Comparison of ENCODE assay signal across 1 cellular context in the genomic region with DNA sequence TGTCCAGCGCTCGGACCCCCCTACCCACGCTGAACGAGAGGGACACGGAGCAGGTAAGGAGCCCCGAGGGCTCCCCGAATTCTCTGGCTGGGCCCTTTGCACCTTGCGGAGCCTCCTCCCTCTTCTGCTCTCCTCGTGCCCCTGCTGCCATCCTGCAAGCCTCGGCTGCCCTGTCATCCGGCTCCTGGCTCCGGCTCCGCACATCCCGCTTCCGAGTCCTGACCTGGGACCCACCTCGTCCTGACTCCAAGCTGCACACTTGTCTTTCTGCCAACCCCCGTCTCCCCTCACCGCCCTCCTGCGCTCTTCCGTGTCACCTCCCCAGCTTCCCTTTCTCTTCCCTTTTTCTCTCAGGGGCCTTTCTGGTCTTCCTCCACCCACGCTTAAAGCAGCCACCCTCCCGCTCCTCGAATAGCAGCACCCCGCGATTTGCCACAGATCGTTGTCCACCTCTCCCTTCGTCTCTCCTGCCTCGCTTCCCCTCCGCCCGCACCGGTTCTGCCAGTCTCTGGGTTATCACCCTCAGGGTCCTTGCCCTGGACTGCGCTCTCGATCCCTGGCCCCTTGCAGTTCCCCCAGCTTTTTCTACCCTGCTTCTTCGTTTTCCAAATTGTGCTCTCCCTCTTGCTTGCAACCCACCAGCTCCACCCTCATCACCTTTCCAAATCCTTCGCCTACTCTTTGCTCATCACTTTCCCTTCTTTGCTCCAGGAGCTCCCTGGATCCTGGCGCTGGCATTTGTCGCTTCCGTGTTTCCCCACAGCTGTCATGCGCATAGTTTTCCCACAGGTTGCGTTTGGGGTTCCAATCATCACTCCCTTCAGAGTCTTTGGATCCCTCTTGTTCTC.
TF ChIP-seq lines count a peak whose summit lies in the region.

No MANE protein-coding gene starts in this region.

TF ChIP-seq in HepG2, 621 proteins besides CTCF, POLR2A, EP300 and RAD21 (continued from another document and continues in another):
- TF ChIP-seq, protein P1, sequence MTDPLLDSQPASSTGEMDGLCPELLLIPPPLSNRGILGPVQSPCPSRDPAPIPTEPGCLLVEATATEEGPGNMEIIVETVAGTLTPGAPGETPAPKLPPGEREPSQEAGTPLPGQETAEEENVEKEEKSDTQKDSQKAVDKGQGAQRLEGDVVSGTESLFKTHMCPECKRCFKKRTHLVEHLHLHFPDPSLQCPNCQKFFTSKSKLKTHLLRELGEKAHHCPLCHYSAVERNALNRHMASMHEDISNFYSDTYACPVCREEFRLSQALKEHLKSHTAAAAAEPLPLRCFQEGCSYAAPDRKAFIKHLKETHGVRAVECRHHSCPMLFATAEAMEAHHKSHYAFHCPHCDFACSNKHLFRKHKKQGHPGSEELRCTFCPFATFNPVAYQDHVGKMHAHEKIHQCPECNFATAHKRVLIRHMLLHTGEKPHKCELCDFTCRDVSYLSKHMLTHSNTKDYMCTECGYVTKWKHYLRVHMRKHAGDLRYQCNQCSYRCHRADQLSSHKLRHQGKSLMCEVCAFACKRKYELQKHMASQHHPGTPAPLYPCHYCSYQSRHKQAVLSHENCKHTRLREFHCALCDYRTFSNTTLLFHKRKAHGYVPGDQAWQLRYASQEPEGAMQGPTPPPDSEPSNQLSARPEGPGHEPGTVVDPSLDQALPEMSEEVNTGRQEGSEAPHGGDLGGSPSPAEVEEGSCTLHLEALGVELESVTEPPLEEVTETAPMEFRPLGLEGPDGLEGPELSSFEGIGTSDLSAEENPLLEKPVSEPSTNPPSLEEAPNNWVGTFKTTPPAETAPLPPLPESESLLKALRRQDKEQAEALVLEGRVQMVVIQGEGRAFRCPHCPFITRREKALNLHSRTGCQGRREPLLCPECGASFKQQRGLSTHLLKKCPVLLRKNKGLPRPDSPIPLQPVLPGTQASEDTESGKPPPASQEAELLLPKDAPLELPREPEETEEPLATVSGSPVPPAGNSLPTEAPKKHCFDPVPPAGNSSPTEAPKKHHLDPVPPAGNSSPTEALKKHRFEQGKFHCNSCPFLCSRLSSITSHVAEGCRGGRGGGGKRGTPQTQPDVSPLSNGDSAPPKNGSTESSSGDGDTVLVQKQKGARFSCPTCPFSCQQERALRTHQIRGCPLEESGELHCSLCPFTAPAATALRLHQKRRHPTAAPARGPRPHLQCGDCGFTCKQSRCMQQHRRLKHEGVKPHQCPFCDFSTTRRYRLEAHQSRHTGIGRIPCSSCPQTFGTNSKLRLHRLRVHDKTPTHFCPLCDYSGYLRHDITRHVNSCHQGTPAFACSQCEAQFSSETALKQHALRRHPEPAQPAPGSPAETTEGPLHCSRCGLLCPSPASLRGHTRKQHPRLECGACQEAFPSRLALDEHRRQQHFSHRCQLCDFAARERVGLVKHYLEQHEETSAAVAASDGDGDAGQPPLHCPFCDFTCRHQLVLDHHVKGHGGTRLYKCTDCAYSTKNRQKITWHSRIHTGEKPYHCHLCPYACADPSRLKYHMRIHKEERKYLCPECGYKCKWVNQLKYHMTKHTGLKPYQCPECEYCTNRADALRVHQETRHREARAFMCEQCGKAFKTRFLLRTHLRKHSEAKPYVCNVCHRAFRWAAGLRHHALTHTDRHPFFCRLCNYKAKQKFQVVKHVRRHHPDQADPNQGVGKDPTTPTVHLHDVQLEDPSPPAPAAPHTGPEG (CRISPR knock-in tag; IDR thresholded peaks at IDR 0.05) = no peak
- peak; percentile 7 for TF ChIP-seq ASH2L (IDR thresholded peaks at IDR 0.05; ENCODE audit: insufficient read length, low read depth, low read length)
- no peak for TF ChIP-seq FOXK1 (CRISPR knock-in tag; IDR thresholded peaks at IDR 0.05; ENCODE audit: borderline replicate concordance, low read depth)
- TF ChIP-seq HNRNPL (IDR thresholded peaks at IDR 0.05; ENCODE audit: low read depth, low read length) = 0 out of 2 replicates have a peak, but pooled peaks have one; percentile 35
- TF ChIP-seq, protein P2, sequence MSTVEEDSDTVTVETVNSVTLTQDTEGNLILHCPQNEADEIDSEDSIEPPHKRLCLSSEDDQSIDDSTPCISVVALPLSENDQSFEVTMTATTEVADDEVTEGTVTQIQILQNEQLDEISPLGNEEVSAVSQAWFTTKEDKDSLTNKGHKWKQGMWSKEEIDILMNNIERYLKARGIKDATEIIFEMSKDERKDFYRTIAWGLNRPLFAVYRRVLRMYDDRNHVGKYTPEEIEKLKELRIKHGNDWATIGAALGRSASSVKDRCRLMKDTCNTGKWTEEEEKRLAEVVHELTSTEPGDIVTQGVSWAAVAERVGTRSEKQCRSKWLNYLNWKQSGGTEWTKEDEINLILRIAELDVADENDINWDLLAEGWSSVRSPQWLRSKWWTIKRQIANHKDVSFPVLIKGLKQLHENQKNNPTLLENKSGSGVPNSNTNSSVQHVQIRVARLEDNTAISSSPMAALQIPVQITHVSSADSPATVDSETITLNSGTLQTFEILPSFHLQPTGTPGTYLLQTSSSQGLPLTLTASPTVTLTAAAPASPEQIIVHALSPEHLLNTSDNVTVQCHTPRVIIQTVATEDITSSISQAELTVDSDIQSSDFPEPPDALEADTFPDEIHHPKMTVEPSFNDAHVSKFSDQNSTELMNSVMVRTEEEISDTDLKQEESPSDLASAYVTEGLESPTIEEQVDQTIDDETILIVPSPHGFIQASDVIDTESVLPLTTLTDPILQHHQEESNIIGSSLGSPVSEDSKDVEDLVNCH (CRISPR knock-in tag; IDR thresholded peaks at IDR 0.05) = no peak
- no peak for TF ChIP-seq EZH2 (conservative IDR thresholded peaks at IDR 0.05; ENCODE audit: low read depth, low read length)
- TF ChIP-seq MLLT10 (CRISPR knock-in tag; IDR thresholded peaks at IDR 0.05) = no peak
- TF ChIP-seq CAMTA2 (CRISPR knock-in tag; IDR thresholded peaks at IDR 0.05; ENCODE audit: borderline replicate concordance) = no peak
- peak; percentile 22; the same call in 1 of the 2 replicates for TF ChIP-seq FOXC1 (CRISPR knock-in tag; IDR thresholded peaks at IDR 0.05; ENCODE audit: borderline replicate concordance)
- no peak for TF ChIP-seq NCOA5 (CRISPR knock-in tag; IDR thresholded peaks at IDR 0.05)
- TF ChIP-seq HOXA7 (CRISPR knock-in tag; IDR thresholded peaks at IDR 0.05) = no peak
- TF ChIP-seq SAP130 (CRISPR knock-in tag; IDR thresholded peaks at IDR 0.05; ENCODE audit: low read depth) = peak; percentile 37; the same call in 1 of the 2 replicates
- TF ChIP-seq ZNF230 (CRISPR knock-in tag; IDR thresholded peaks at IDR 0.05) = 0 out of 2 replicates have a peak, but pooled peaks have one; percentile 67
- TF ChIP-seq SP4 (CRISPR knock-in tag; IDR thresholded peaks at IDR 0.05) = no peak
- no peak for TF ChIP-seq TEAD3 (CRISPR knock-in tag; optimal IDR thresholded peaks at IDR 0.05; ENCODE audit: borderline replicate concordance)
- TF ChIP-seq BORCS8-MEF2B (CRISPR knock-in tag; IDR thresholded peaks at IDR 0.05) = no peak
- no peak for TF ChIP-seq SOX13 (IDR thresholded peaks at IDR 0.05)
- TF ChIP-seq SOX13 (CRISPR knock-in tag; conservative IDR thresholded peaks at IDR 0.05 in 1 of 2, IDR thresholded peaks at IDR 0.05 in 1 of 2) = no peak
- no peak for TF ChIP-seq ZNF446 (CRISPR knock-in tag; IDR thresholded peaks at IDR 0.05)
- TF ChIP-seq, protein P3, sequence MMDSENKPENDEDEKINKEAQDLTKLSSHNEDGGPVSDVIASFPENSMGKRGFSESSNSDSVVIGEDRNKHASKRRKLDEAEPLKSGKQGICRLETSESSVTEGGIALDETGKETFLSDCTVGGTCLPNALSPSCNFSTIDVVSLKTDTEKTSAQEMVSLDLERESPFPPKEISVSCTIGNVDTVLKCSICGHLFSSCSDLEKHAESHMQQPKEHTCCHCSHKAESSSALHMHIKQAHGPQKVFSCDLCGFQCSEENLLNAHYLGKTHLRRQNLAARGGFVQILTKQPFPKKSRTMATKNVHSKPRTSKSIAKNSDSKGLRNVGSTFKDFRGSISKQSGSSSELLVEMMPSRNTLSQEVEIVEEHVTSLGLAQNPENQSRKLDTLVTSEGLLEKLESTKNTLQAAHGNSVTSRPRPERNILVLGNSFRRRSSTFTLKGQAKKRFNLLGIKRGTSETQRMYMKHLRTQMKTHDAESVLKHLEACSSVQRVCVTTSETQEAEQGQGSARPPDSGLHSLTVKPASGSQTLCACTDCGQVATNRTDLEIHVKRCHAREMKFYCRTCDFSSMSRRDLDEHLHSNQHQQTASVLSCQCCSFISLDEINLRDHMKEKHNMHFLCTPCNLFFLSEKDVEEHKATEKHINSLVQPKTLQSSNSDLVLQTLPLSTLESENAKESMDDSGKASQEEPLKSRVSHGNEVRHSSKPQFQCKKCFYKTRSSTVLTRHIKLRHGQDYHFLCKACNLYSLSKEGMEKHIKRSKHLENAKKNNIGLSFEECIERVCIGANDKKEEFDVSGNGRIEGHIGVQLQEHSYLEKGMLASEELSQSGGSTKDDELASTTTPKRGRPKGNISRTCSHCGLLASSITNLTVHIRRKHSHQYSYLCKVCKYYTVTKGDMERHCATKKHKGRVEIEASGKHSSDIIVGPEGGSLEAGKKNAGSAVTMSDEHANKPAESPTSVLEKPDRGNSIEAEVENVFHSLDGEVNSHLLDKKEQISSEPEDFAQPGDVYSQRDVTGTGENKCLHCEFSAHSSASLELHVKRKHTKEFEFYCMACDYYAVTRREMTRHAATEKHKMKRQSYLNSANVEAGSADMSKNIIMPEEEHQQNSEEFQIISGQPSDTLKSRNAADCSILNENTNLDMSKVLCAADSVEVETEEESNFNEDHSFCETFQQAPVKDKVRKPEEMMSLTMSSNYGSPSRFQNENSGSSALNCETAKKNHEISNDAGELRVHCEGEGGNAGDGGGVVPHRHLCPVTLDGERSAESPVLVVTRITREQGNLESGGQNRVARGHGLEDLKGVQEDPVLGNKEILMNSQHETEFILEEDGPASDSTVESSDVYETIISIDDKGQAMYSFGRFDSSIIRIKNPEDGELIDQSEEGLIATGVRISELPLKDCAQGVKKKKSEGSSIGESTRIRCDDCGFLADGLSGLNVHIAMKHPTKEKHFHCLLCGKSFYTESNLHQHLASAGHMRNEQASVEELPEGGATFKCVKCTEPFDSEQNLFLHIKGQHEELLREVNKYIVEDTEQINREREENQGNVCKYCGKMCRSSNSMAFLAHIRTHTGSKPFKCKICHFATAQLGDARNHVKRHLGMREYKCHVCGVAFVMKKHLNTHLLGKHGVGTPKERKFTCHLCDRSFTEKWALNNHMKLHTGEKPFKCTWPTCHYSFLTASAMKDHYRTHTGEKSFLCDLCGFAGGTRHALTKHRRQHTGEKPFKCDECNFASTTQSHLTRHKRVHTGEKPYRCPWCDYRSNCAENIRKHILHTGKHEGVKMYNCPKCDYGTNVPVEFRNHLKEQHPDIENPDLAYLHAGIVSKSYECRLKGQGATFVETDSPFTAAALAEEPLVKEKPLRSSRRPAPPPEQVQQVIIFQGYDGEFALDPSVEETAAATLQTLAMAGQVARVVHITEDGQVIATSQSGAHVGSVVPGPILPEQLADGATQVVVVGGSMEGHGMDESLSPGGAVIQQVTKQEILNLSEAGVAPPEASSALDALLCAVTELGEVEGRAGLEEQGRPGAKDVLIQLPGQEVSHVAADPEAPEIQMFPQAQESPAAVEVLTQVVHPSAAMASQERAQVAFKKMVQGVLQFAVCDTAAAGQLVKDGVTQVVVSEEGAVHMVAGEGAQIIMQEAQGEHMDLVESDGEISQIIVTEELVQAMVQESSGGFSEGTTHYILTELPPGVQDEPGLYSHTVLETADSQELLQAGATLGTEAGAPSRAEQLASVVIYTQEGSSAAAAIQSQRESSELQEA (CRISPR knock-in tag; IDR thresholded peaks at IDR 0.05; ENCODE audit: not compliant biosample characterization) = no peak
- 0 out of 2 replicates have a peak, but pooled peaks have one; percentile 14 for TF ChIP-seq RXRA (CRISPR knock-in tag; IDR thresholded peaks at IDR 0.05)
- TF ChIP-seq, protein P4, sequence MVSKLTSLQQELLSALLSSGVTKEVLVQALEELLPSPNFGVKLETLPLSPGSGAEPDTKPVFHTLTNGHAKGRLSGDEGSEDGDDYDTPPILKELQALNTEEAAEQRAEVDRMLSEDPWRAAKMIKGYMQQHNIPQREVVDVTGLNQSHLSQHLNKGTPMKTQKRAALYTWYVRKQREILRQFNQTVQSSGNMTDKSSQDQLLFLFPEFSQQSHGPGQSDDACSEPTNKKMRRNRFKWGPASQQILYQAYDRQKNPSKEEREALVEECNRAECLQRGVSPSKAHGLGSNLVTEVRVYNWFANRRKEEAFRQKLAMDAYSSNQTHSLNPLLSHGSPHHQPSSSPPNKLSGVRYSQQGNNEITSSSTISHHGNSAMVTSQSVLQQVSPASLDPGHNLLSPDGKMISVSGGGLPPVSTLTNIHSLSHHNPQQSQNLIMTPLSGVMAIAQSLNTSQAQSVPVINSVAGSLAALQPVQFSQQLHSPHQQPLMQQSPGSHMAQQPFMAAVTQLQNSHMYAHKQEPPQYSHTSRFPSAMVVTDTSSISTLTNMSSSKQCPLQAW (CRISPR knock-in tag; IDR thresholded peaks at IDR 0.05) = peak; percentile 11; the same call in 1 of the 2 replicates
- no peak for TF ChIP-seq PLRG1 (conservative IDR thresholded peaks at IDR 0.05)
- no peak for TF ChIP-seq NR3C1 (CRISPR knock-in tag; IDR thresholded peaks at IDR 0.05)
- TF ChIP-seq, protein P5, sequence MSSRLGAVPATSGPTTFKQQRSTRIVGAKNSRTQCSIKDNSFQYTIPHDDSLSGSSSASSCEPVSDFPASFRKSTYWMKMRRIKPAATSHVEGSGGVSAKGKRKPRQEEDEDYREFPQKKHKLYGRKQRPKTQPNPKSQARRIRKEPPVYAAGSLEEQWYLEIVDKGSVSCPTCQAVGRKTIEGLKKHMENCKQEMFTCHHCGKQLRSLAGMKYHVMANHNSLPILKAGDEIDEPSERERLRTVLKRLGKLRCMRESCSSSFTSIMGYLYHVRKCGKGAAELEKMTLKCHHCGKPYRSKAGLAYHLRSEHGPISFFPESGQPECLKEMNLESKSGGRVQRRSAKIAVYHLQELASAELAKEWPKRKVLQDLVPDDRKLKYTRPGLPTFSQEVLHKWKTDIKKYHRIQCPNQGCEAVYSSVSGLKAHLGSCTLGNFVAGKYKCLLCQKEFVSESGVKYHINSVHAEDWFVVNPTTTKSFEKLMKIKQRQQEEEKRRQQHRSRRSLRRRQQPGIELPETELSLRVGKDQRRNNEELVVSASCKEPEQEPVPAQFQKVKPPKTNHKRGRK (CRISPR knock-in tag; IDR thresholded peaks at IDR 0.05) = no peak
- TF ChIP-seq ZNF256 (CRISPR knock-in tag; conservative IDR thresholded peaks at IDR 0.05) = no peak
- TF ChIP-seq, protein P6, sequence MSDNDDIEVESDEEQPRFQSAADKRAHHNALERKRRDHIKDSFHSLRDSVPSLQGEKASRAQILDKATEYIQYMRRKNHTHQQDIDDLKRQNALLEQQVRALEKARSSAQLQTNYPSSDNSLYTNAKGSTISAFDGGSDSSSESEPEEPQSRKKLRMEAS (IDR thresholded peaks at IDR 0.05) = peak; percentile 23; the same call in 1 of the 2 replicates
- 0 out of 2 replicates have a peak, but pooled peaks have one; percentile 9 for TF ChIP-seq SIN3A (IDR thresholded peaks at IDR 0.05; ENCODE audit: borderline replicate concordance, low read depth, low read length)
- no peak for TF ChIP-seq ZNF558 (CRISPR knock-in tag; IDR thresholded peaks at IDR 0.05; ENCODE audit: borderline replicate concordance)
- TF ChIP-seq TGIF2 (CRISPR knock-in tag; IDR thresholded peaks at IDR 0.05) = no peak
- TF ChIP-seq, protein P7, sequence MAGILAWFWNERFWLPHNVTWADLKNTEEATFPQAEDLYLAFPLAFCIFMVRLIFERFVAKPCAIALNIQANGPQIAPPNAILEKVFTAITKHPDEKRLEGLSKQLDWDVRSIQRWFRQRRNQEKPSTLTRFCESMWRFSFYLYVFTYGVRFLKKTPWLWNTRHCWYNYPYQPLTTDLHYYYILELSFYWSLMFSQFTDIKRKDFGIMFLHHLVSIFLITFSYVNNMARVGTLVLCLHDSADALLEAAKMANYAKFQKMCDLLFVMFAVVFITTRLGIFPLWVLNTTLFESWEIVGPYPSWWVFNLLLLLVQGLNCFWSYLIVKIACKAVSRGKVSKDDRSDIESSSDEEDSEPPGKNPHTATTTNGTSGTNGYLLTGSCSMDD (CRISPR knock-in tag; IDR thresholded peaks at IDR 0.05) = no peak
